8 cellular contexts compared by ENCODE assay signal in genomic region chr6:56842602-56843475, GRCh38.
DNase-seq lines count a peak whose midpoint lies in the region; ATAC-seq, FAIRE-seq and TF ChIP-seq lines count a peak whose summit lies in the region.

No MANE protein-coding gene starts in this region.

- H4K20me1 ChIP-seq in OCI-LY1 (ENCODE audit: insufficient read depth, low read length) (no peaks in the 10 kb centered on the region), keratinocyte (ENCODE audit: control insufficient read depth, extremely low read depth, insufficient read depth, low read length) (no peaks in the 10 kb centered on the region)

- H3K9me1 ChIP-seq in keratinocyte (ENCODE audit: control insufficient read depth, extremely low read depth, insufficient read depth, low read length) = no peaks in the 10 kb centered on the region

- in situ Hi-C loops in T47D (cut with HindIII; ENCODE audit: low pct_unique_long_range_greater_than_20kb, low sequenced_read_pairs) = no loop called here

- no peak overlapping the region for H3K27ac ChIP-seq in OCI-LY1 (ENCODE audit: low read depth, low read length, poor library complexity, severe bottlenecking)
- H3K27ac ChIP-seq in keratinocyte (ENCODE audit: control insufficient read depth, insufficient read depth, low read length) = peak overlapping the region; percentile 4
- peak overlapping the region; percentile 53 to 88 (median 82) for H3K27ac ChIP-seq in spleen

- TF ChIP-seq POLR2A in GM19193 (IDR thresholded peaks at IDR 0.05; ENCODE audit: extremely low read depth, insufficient read depth, insufficient read length) (peak; percentile 45), spleen (IDR thresholded peaks at IDR 0.05) (no peak)

- dilution Hi-C loops in keratinocyte (cut with MboI; ENCODE audit: extremely low pct_ligation_motif_present, low sequenced_read_pairs) = no loop called here

- peak overlapping the region; percentile 62 for H3K4me2 ChIP-seq in OCI-LY1 (ENCODE audit: low read length)
- peak overlapping the region; percentile 85 for H3K4me2 ChIP-seq in keratinocyte (ENCODE audit: control insufficient read depth, extremely low read depth, insufficient read depth, low read depth, low read length)

- H3F3A ChIP-seq in OCI-LY1 (ENCODE audit: insufficient read depth, low read length) = no peaks in the 10 kb centered on the region

- H3K9me3 Mint-ChIP-seq in CD14-positive monocyte = no peaks in the 10 kb centered on the region

- H3K4me1 ChIP-seq in OCI-LY1 (ENCODE audit: insufficient read depth, low read length, severe bottlenecking) (no peaks in the 10 kb centered on the region), keratinocyte (ENCODE audit: control insufficient read depth, extremely low read depth, insufficient read depth, low read length) (peaks cover 5% of the 10 kb centered on the region), spleen (peaks cover 0 to 36% (median 16%) of the 10 kb centered on the region in 6 donors)

- H2AFZ ChIP-seq in OCI-LY1 (ENCODE audit: low read length) (no peak overlapping the region), keratinocyte (ENCODE audit: control insufficient read depth, low read length) (peak overlapping the region; percentile 60)

- peak; percentile 10 for ATAC-seq in HG03159 (IDR thresholded peaks at IDR 0.05; ENCODE audit: unreplicated experiment)

- H3K27me3 Mint-ChIP-seq in CD14-positive monocyte (ENCODE audit: low read depth in 3 of 3) = peaks cover 8 to 12% (median 10%) of the 10 kb centered on the region in 3 donors

- H3K36me3 Mint-ChIP-seq in CD14-positive monocyte = no peaks in the 10 kb centered on the region

- DNase-seq in CD14-positive monocyte (ENCODE audit: low spot score) = peak; percentile 54
- peak; percentile 26 to 30 for DNase-seq in T47D (ENCODE audit: low read depth in 1 of 2, low spot score in 1 of 2)
- no peak for DNase-seq in keratinocyte (ENCODE audit: low read depth, low spot score)
- peak; percentile 79 for DNase-seq in spleen
- DNase-seq in NK-92 (lab: John Stamatoyannopoulos, UW; ENCODE audit: unreplicated experiment) = no peak

- H3K9ac ChIP-seq in OCI-LY1 (ENCODE audit: low read length) (peak overlapping the region; percentile 29; the same call in 1 of the 2 replicates), keratinocyte (ENCODE audit: control insufficient read depth, extremely low read depth, insufficient read depth, low read length) (peak overlapping the region; percentile 71)

- TF ChIP-seq CTCF in CD14-positive monocyte (IDR thresholded peaks at IDR 0.05) (no peak), OCI-LY1 (IDR thresholded peaks at IDR 0.05; ENCODE audit: low read length) (no peak), keratinocyte (optimal IDR thresholded peaks at IDR 0.05 in 1 of 3, IDR thresholded peaks at IDR 0.05 in 1 of 3, conservative IDR thresholded peaks at IDR 0.05 in 1 of 3; ENCODE audit: extremely low read depth in 1 of 3, insufficient read depth in 2 of 3, low read length in 3 of 3) (no peak), spleen (IDR thresholded peaks at IDR 0.05 in 8 of 11, conservative IDR thresholded peaks at IDR 0.05 in 3 of 11) (no peak)

- H3K9me3 ChIP-seq in OCI-LY1 (ENCODE audit: low read length) = no peaks in the 10 kb centered on the region
- no peaks in the 10 kb centered on the region for H3K9me3 ChIP-seq in keratinocyte (ENCODE audit: control insufficient read depth, low read depth, low read length)
- H3K9me3 ChIP-seq in spleen = no peaks in the 10 kb centered on the region

- H3K4me3 ChIP-seq in OCI-LY1 (ENCODE audit: low read depth, low read length, poor library complexity, severe bottlenecking) (peak overlapping the region; percentile 51), keratinocyte (ENCODE audit: control insufficient read depth in 2 of 3, extremely low read depth in 1 of 3, insufficient read depth in 2 of 3, low read depth in 1 of 3, low read length in 3 of 3) (peak overlapping the region; percentile 63 to 81 (median 69)), spleen (peak overlapping the region; percentile 24 to 78 (median 56))

- peak overlapping the region; percentile 91 to 92 for H3K4me3 Mint-ChIP-seq in CD14-positive monocyte

- no peaks in the 10 kb centered on the region for H3K36me3 ChIP-seq in OCI-LY1 (ENCODE audit: insufficient read depth, low read length)
- H3K36me3 ChIP-seq in keratinocyte (ENCODE audit: control insufficient read depth in 2 of 2, extremely low read depth in 1 of 2, insufficient read depth in 2 of 2, low read length in 2 of 2) = no peaks in the 10 kb centered on the region
- no peaks in the 10 kb centered on the region for H3K36me3 ChIP-seq in spleen

- H3K79me2 ChIP-seq in OCI-LY1 (ENCODE audit: insufficient read depth, low read length) (no peaks in the 10 kb centered on the region), keratinocyte (ENCODE audit: control insufficient read depth, insufficient read depth, low read length) (peaks cover 6% of the 10 kb centered on the region)

- H3K4me1 Mint-ChIP-seq in CD14-positive monocyte = peaks cover 40% of the 10 kb centered on the region

- WGBS in spleen, 5 donors = 2 to 8% (median 4%) methylated on average over 24 to 47 of the region's 47 CpGs

- intact Hi-C loops in CD14-positive monocyte (cut with micrococcal nuclease) (no loop called here), spleen (cut with DNase I; ENCODE audit: low total_unique reads) (loop anchor here (10.0 kb wide), 1 partner anchor 138 kb away; no protein-coding TSS in a partner anchor)

- peak overlapping the region in 3 of 7 donors; percentile 58 to 78 (median 74) for H3K27ac Mint-ChIP-seq in CD14-positive monocyte

- FAIRE-seq in keratinocyte (lab: Jason Lieb, UNC) = peak; percentile 23

- H3K27me3 ChIP-seq in OCI-LY1 (ENCODE audit: insufficient read depth, low read length) (peaks cover 12% of the 10 kb centered on the region), keratinocyte (ENCODE audit: control insufficient read depth, extremely low read depth, insufficient read depth, low read length) (no peaks in the 10 kb centered on the region), spleen (replicated peaks in 1 of 7) (peaks cover 0 to 33% (median 14%) of the 10 kb centered on the region in 7 donors)

- no peaks in the 10 kb centered on the region for H3K9me2 ChIP-seq in OCI-LY1 (ENCODE audit: low read depth, low read length)

Comparison
In these comparisons a context has a peak if more than half of its experiments do, and no peak if none do; other contexts are left out.
1. DNase-seq: peak in CD14-positive monocyte (single experiment), T47D (2 of 2) and spleen (single experiment); none in keratinocyte (single experiment) and NK-92 (single experiment).
2. Peak in every context shown above with its lines, with median percentiles within 50 percentile points of each other: H3K4me3 ChIP-seq.